Comparison of ENCODE assay signal across 8 cellular contexts in the genomic region with DNA sequence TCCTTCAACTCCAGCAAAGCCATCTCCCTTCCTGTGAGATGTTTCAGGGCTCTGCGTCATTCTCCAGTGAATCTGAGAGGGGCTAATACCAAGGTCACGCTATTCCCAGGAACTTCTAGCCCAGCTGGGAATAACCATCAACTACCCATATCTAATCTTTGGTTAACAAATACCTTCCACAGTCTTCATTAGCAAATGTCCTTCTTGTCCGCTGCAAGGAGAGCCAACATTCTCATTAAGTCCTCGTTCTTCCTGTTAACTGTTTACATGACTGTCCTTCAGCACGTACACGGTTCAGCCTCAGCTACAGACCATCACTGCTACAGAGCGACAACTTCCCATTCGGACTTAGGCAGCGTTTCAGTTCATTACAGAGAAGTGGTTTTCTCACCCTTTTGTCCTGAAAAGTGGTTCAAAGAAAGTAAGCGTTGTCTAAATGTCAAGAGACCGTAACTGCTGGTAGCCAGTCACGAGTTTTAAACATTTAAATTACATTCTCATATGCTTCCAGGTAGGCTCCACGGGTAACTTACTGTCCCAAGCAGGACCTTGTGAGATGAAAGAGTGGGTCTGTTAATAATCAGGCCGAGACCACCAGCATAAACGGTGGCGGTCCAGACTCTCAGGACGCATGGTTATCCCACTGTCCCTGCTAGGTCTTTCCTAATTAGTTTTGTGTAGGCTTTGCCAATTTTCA.
DNase-seq lines count a peak whose midpoint lies in the region; ATAC-seq and TF ChIP-seq lines count a peak whose summit lies in the region.

No MANE protein-coding gene starts in this region.

- H3K36me3 Mint-ChIP-seq in activated T-cell treated with anti-CD3 and anti-CD28 coated beads, Interleukin-2, amount 50 U/mL, for 4 hours (ENCODE audit: insufficient read depth): peaks cover 48% of the 10 kb centered on the region
- peaks cover 0 to 15% (median 5%) of the 10 kb centered on the region in 5 donors for H3K36me3 Mint-ChIP-seq in naive thymus-derived CD4-positive, alpha-beta T cell

- intact Hi-C loops in naive thymus-derived CD4-positive, alpha-beta T cell (cut with micrococcal nuclease): loop anchor here in 1 of 2 donors (1.0 kb wide), 2 partner anchors 11 to 15 kb away; no protein-coding TSS in a partner anchor

- H3K27ac Mint-ChIP-seq in naive thymus-derived CD4-positive, alpha-beta T cell: peak overlapping the region in 3 of 9 donors; percentile 1 to 80 (median 27)

- no peaks in the 10 kb centered on the region for H3K9me3 Mint-ChIP-seq in activated T-cell treated with anti-CD3 and anti-CD28 coated beads, Interleukin-2, amount 50 U/mL, for 4 hours
- no peaks in the 10 kb centered on the region for H3K9me3 Mint-ChIP-seq in naive thymus-derived CD4-positive, alpha-beta T cell

- no peaks in the 10 kb centered on the region for H3K27me3 Mint-ChIP-seq in activated T-cell treated with anti-CD3 and anti-CD28 coated beads, Interleukin-2, amount 50 U/mL, for 4 hours (ENCODE audit: low read depth)
- no peaks in the 10 kb centered on the region for H3K27me3 Mint-ChIP-seq in naive thymus-derived CD4-positive, alpha-beta T cell

- ATAC-seq in activated T-cell treated with anti-CD3 and anti-CD28 coated beads, Interleukin-2, amount 50 U/mL, for 4 hours: no peak
- ATAC-seq in naive thymus-derived CD4-positive, alpha-beta T cell: no peak

- POLR2A ChIA-PET in naive thymus-derived CD4-positive, alpha-beta T cell (lab: Charles Lee): no interaction called here

- H3K27ac ChIP-seq in naive thymus-derived CD4-positive, alpha-beta T cell (ENCODE audit: low read depth, low read length): no peak overlapping the region

- peaks cover 6 to 7% of the 10 kb centered on the region in 2 donors for H3K4me1 ChIP-seq in naive thymus-derived CD4-positive, alpha-beta T cell (ENCODE audit: control insufficient read depth in 2 of 2, insufficient read depth in 2 of 2, low read length in 2 of 2)

- H3K27me3 ChIP-seq in naive thymus-derived CD4-positive, alpha-beta T cell (ENCODE audit: control insufficient read depth in 2 of 2, insufficient read depth in 2 of 2, low read length in 2 of 2): no peaks in the 10 kb centered on the region

- H3K4me3 ChIP-seq in fibroblast of mammary gland (ENCODE audit: control insufficient read depth, low read depth, low read length) (peak overlapping the region; percentile 29), skeletal muscle cell (ENCODE audit: low read depth, low read length) (peak overlapping the region; percentile 8)
- no peak overlapping the region for H3K4me3 ChIP-seq in naive thymus-derived CD4-positive, alpha-beta T cell (ENCODE audit: low read length)

- H3K9me3 ChIP-seq in naive thymus-derived CD4-positive, alpha-beta T cell (ENCODE audit: control insufficient read depth in 2 of 3, low read length in 3 of 3): no peaks in the 10 kb centered on the region

- CTCF ChIA-PET in naive thymus-derived CD4-positive, alpha-beta T cell (lab: Charles Lee): no interaction called here

- peak overlapping the region; percentile 69 for H3K4me3 Mint-ChIP-seq in activated T-cell treated with anti-CD3 and anti-CD28 coated beads, Interleukin-2, amount 50 U/mL, for 4 hours
- H3K4me3 Mint-ChIP-seq in naive thymus-derived CD4-positive, alpha-beta T cell: peak overlapping the region in 1 of 10 donors; percentile 54

- no peaks in the 10 kb centered on the region for H3K36me3 ChIP-seq in naive thymus-derived CD4-positive, alpha-beta T cell (ENCODE audit: control insufficient read depth in 2 of 3, insufficient read depth in 3 of 3, low read length in 3 of 3)

- peaks cover 85% of the 10 kb centered on the region for H3K4me1 Mint-ChIP-seq in activated T-cell treated with anti-CD3 and anti-CD28 coated beads, Interleukin-2, amount 50 U/mL, for 4 hours (ENCODE audit: low read depth)
- H3K4me1 Mint-ChIP-seq in naive thymus-derived CD4-positive, alpha-beta T cell: peaks cover 31 to 69% (median 37%) of the 10 kb centered on the region in 7 donors

- TF ChIP-seq CTCF in fibroblast of mammary gland (conservative IDR thresholded peaks at IDR 0.05; ENCODE audit: control insufficient read depth, insufficient read depth, low read depth, low read length): no peak

- no peak for DNase-seq in activated T-cell treated with anti-CD3 and anti-CD28 coated beads, Interleukin-2, amount 50 U/mL, for 4 hours
- no peak for DNase-seq in activated T-cell treated with anti-CD3 and anti-CD28 coated beads, Interleukin-2, amount 50 U/mL, for 48 hours
- peak; percentile 95 for DNase-seq in fibroblast of mammary gland (ENCODE audit: low read depth)
- peak; percentile 92 for DNase-seq in skeletal muscle cell (ENCODE audit: low read depth)
- DNase-seq in naive thymus-derived CD4-positive, alpha-beta T cell: no peak
- DNase-seq in NCI-H1092 treated with DMSO at 0.1 percent for 48 hours (lab: John Stamatoyannopoulos, UW): no peak
- DNase-seq in GF-D8 (lab: John Stamatoyannopoulos, UW): no peak

TF ChIP-seq in PFSK-1, 5 proteins besides CTCF, POLR2A, EP300 and RAD21:
- TF ChIP-seq POLR2AphosphoS5 (IDR thresholded peaks at IDR 0.05; ENCODE audit: low read depth, low read length) (peak; percentile 63), REST (IDR thresholded peaks at IDR 0.05; ENCODE audit: insufficient read depth in 1 of 2, low read depth in 2 of 2, low read length in 2 of 2) (peak in 1 of 2 experiments; percentile 75; a peak in 2 of 4 replicates), TAF1 (IDR thresholded peaks at IDR 0.05; ENCODE audit: borderline replicate concordance, insufficient read depth, low read length) (peak; percentile 54; the same call in 1 of the 2 replicates), FOXP2 (optimal IDR thresholded peaks at IDR 0.05; ENCODE audit: borderline replicate concordance, extremely low read depth, extremely low read length, insufficient read depth) (peak; percentile 85), SIN3A (IDR thresholded peaks at IDR 0.05; ENCODE audit: borderline replicate concordance, insufficient read depth, low read length) (peak; percentile 91; the same call in 1 of the 2 replicates)

Comparison
In these comparisons a context has a peak if more than half of its experiments do, and no peak if none do; other contexts are left out.
1. DNase-seq: peak in fibroblast of mammary gland (single experiment) and skeletal muscle cell (single experiment); none in activated T-cell treated with anti-CD3 and anti-CD28 coated beads, Interleukin-2, amount 50 U/mL, for 4 hours (single experiment), activated T-cell treated with anti-CD3 and anti-CD28 coated beads, Interleukin-2, amount 50 U/mL, for 48 hours (0 of 2), naive thymus-derived CD4-positive, alpha-beta T cell (0 of 9), NCI-H1092 treated with DMSO at 0.1 percent for 48 hours (single experiment) and GF-D8 (single experiment).